In the genomic region with DNA sequence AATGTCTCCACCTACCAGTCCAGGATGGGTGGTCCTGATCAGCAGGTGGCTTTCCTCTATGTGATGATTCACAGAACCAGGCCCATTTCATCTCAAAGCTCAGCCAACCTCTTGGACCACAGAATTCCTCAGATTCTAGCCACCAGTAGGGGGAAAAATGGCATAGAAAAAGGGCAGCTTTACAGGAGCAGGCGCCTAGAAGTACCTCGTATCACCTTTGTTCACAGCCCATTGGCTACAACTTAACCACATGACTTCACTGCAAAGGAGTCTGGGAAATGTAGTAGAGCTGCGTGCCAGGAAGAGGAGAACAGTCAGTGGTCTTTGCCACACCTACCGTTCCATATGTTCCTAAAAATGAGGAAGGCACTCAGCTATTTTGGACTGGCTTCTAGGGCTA, we compare ENCODE assay signal across 10 cellular contexts.
DNase-seq lines count a peak whose midpoint lies in the region; ATAC-seq and TF ChIP-seq lines count a peak whose summit lies in the region.
"Had no signal": no experiment of that assay in that cellular context is flagged by ENCODE, and none has a peak within 500 bp of the region (broad histone marks: within the 10 kb centered on the region; RNA-seq: fewer than 3 reads in every experiment).

No MANE protein-coding gene starts in this region.

- ATAC-seq in GM19455 (IDR thresholded peaks at IDR 0.05; ENCODE audit: unreplicated experiment) (peak; percentile 90), HG03354 (IDR thresholded peaks at IDR 0.05; ENCODE audit: poor library complexity, severe bottlenecking, unreplicated experiment) (peak; percentile 79), GM18870 (IDR thresholded peaks at IDR 0.05; ENCODE audit: unreplicated experiment) (no peak)
- ATAC-seq: activated CD4-positive, alpha-beta T cell treated with anti-CD3 and anti-CD28 coated beads for 36 hours; left colon had no signal

- in situ Hi-C loops in SK-MEL-5 (cut with HindIII; ENCODE audit: low pct_unique_long_range_greater_than_20kb, low sequenced_read_pairs): no loop called here

- TF ChIP-seq CTCF in C4-2B (conservative IDR thresholded peaks at IDR 0.05): 0 out of 2 replicates have a peak, but pooled peaks have one; percentile 2

- DNase-seq in SK-MEL-5 (ENCODE audit: low read depth, low spot score) (peak; percentile 53), SKM-1 treated with dmso at 0.1 percent for 144 hours (lab: John Stamatoyannopoulos, UW; ENCODE audit: unreplicated experiment) (no peak), NCI-H526 treated with DMSO at 0.1 percent for 48 hours (lab: John Stamatoyannopoulos, UW) (no peak)
- no peak for DNase-seq in activated CD8-positive, alpha-beta memory T cell treated with anti-CD3 and anti-CD28 coated beads for 24 hours
- DNase-seq: activated CD4-positive, alpha-beta T cell treated with anti-CD3 and anti-CD28 coated beads for 36 hours; left colon had no signal

- no peak overlapping the region for H3K27ac ChIP-seq in C4-2B
